In genomic region chr2:65475000-65475399, GRCh38 we compare ENCODE assay signal across 33 cellular contexts.
"Had no signal": no experiment of that assay in that cellular context is flagged by ENCODE, and none has a peak within 500 bp of the region (broad histone marks: within the 10 kb centered on the region; RNA-seq: fewer than 3 reads in every experiment).

No MANE protein-coding gene starts in this region.

- H3K4me3 Mint-ChIP-seq: activated CD4-positive, alpha-beta memory T cell treated with anti-CD3 and anti-CD28 coated beads, Interleukin-2, amount 10 ng/mL, durations not matched to agents 7 days and 5 days; activated CD8-positive, alpha-beta memory T cell treated with anti-CD3 and anti-CD28 coated beads, Interleukin-2, amount 10 ng/mL, durations not matched to agents 7 days and 5 days; activated naive CD4-positive, alpha-beta T cell treated with anti-CD3 and anti-CD28 coated beads, Interleukin-2, amount 10 ng/mL, durations not matched to agents 7 days and 5 days; activated naive CD8-positive, alpha-beta T cell treated with anti-CD3 and anti-CD28 coated beads for 36 hours; central memory CD8-positive, alpha-beta T cell had no signal

- ATAC-seq: activated CD8-positive, alpha-beta memory T cell treated with anti-CD3 and anti-CD28 coated beads, Interleukin-2, amount 10 ng/mL, durations not matched to agents 7 days and 5 days had no signal

- DNase-seq: activated CD4-positive, alpha-beta memory T cell treated with anti-CD3 and anti-CD28 coated beads, Interleukin-2, amount 10 ng/mL, durations not matched to agents 7 days and 5 days; activated CD4-positive, alpha-beta T cell treated with anti-CD3 and anti-CD28 coated beads for 1 hour; activated CD4-positive, alpha-beta T cell treated with anti-CD3 and anti-CD28 coated beads for 48 hours; activated CD4-positive, CD25-positive, alpha-beta regulatory T cell; activated CD8-positive, alpha-beta memory T cell treated with anti-CD3 and anti-CD28 coated beads for 24 hours; activated CD8-positive, alpha-beta memory T cell treated with anti-CD3 and anti-CD28 coated beads, Interleukin-2, amount 10 ng/mL, durations not matched to agents 7 days and 5 days; activated CD8-positive, alpha-beta memory T cell treated with anti-CD3 and anti-CD28 coated beads, Interleukin-2, amount 50 U/mL, for 48 hours; activated effector memory CD4-positive, alpha-beta T cell treated with Interleukin-2 at 50 U/mL for 16 hours; activated naive CD4-positive, alpha-beta T cell treated with anti-CD3 and anti-CD28 coated beads, Interleukin-2, amount 10 ng/mL, durations not matched to agents 7 days and 5 days; activated naive CD8-positive, alpha-beta T cell treated with anti-CD3 and anti-CD28 coated beads for 36 hours; activated T-cell treated with anti-CD3 and anti-CD28 coated beads, Interleukin-2, amount 50 U/mL, for 48 hours; amniotic stem cell; aorta; brain microvascular endothelial cell; Karpas-422; KBM-7; NCI-H1105; NCI-H1417 treated with DMSO at 0.1 percent for 48 hours; NCI-H187 treated with DMSO at 0.1 percent for 48 hours; NCI-H2081; NCI-H226; NCI-H446 treated with DMSO at 0.1 percent for 48 hours; NCI-H524; NCI-H69; PC-9; SHP77; SJCRH30; T1000; WERI-Rb-1 had no signal

- H3K4me1 ChIP-seq: SJCRH30 had no signal

- H3K27ac ChIP-seq: brain microvascular endothelial cell, cardiac muscle cell, PC-9, SJCRH30, SK-N-MC, WERI-Rb-1 had no signal

- H3K36me3 Mint-ChIP-seq: activated naive CD4-positive, alpha-beta T cell treated with anti-CD3 and anti-CD28 coated beads, Interleukin-2, amount 10 ng/mL, durations not matched to agents 7 days and 5 days had no signal

- H3K27me3 Mint-ChIP-seq: activated naive CD8-positive, alpha-beta T cell treated with anti-CD3 and anti-CD28 coated beads for 36 hours had no signal

- H3K4me3 ChIP-seq: cardiac muscle cell, PC-9, SJCRH30, SK-N-MC had no signal

- H3K9me3 ChIP-seq: SJCRH30 had no signal

- H3K4me2 ChIP-seq: PC-9 had no signal

- H3K27ac Mint-ChIP-seq: activated CD4-positive, alpha-beta memory T cell treated with anti-CD3 and anti-CD28 coated beads, Interleukin-2, amount 10 ng/mL, durations not matched to agents 7 days and 5 days; activated CD8-positive, alpha-beta memory T cell treated with anti-CD3 and anti-CD28 coated beads, Interleukin-2, amount 10 ng/mL, durations not matched to agents 7 days and 5 days; activated naive CD4-positive, alpha-beta T cell treated with anti-CD3 and anti-CD28 coated beads, Interleukin-2, amount 10 ng/mL, durations not matched to agents 7 days and 5 days; activated naive CD8-positive, alpha-beta T cell treated with anti-CD3 and anti-CD28 coated beads for 36 hours had no signal

- H3K4me1 Mint-ChIP-seq: activated CD4-positive, alpha-beta memory T cell treated with anti-CD3 and anti-CD28 coated beads, Interleukin-2, amount 10 ng/mL, durations not matched to agents 7 days and 5 days; activated CD8-positive, alpha-beta memory T cell treated with anti-CD3 and anti-CD28 coated beads, Interleukin-2, amount 10 ng/mL, durations not matched to agents 7 days and 5 days; activated naive CD4-positive, alpha-beta T cell treated with anti-CD3 and anti-CD28 coated beads, Interleukin-2, amount 10 ng/mL, durations not matched to agents 7 days and 5 days; activated naive CD8-positive, alpha-beta T cell treated with anti-CD3 and anti-CD28 coated beads for 36 hours; central memory CD8-positive, alpha-beta T cell had no signal

- H3K36me3 ChIP-seq: brain microvascular endothelial cell, cardiac muscle cell, SJCRH30, WERI-Rb-1 had no signal

- FAIRE-seq: RCC 7860 had no signal

- H2AFZ ChIP-seq: PC-9 had no signal

- H3K27me3 ChIP-seq: brain microvascular endothelial cell, cardiac muscle cell, SJCRH30 had no signal
